ENCODE assay signal across 10 cellular contexts in the genomic region with DNA sequence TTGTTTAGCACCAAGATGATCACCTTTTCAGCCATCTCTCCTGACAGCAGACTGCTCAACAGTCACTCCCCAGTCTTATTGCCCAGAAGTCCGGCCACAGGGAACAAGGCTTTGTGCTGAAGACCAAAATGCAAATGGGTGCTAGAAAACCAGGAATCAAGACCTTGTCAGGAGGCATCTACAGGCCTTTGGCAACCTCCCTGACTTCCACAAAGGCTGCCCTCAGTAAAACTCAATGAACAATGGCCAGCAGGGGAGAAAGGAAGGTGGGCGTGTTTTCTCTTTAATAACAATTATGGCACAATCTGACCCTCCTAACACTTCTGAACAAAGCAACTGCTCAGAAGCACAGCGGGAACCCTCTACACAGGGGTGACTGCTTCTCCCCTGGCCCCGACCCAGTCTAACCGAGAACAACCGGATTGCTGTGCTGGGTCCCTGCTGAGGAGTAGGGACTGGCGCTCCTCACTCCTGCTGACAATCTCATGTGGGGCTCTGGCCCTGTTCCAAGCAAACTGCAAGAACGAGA. TPM values are rescaled to one million over a fixed set of nuclear protein-coding genes. Genes with fewer than 3 reads are reported as not detected.
DNase-seq lines count a peak whose midpoint lies in the region; ATAC-seq and TF ChIP-seq lines count a peak whose summit lies in the region.
"Had no signal": no experiment of that assay in that cellular context is flagged by ENCODE, and none has a peak within 500 bp of the region (broad histone marks: within the 10 kb centered on the region; RNA-seq: fewer than 3 reads in every experiment).

No MANE protein-coding gene starts in this region.

- TF ChIP-seq EP300 in stomach (IDR thresholded peaks at IDR 0.05) = no peak

- H3K4me1 Mint-ChIP-seq in activated T-helper 2 cell treated with anti-CD3 and anti-CD28 coated beads, Interferon-gamma antibody, Interleukin-2, Interleukin-4, amounts not matched to agents 10 μg/mL and 5 μg/mL and 100 μg/mL, durations not matched to agents 14 hours and 24 hours and 36 hours (ENCODE audit: low read depth) = peaks cover 3% of the 10 kb centered on the region

- H3K9me3 Mint-ChIP-seq in activated T-helper 2 cell treated with anti-CD3 and anti-CD28 coated beads, Interferon-gamma antibody, Interleukin-2, Interleukin-4, amounts not matched to agents 10 μg/mL and 5 μg/mL and 100 μg/mL, durations not matched to agents 14 hours and 24 hours and 36 hours = no peaks in the 10 kb centered on the region

- H3K4me1 ChIP-seq in right cardiac atrium (ENCODE audit: control insufficient read depth, insufficient read depth, low read length) (peaks cover 25% of the 10 kb centered on the region), stomach (peaks cover 0 to 60% (median 35%) of the 10 kb centered on the region in 4 donors), SJCRH30 (peaks cover 12% of the 10 kb centered on the region)
- H3K4me1 ChIP-seq: pancreas had no signal

- 37% methylated on average over 8 of the region's 8 CpGs for WGBS in right cardiac atrium
- 55 to 74% (median 67%) methylated on average over 6 to 8 of the region's 8 CpGs for WGBS in stomach, 5 donors

- H3K36me3 ChIP-seq in stomach (peaks cover 13 to 54% (median 47%) of the 10 kb centered on the region in 4 donors), SJCRH30 (peaks cover 44% of the 10 kb centered on the region)

- no peak for TF ChIP-seq CTCF in stomach (IDR thresholded peaks at IDR 0.05)

- TF ChIP-seq POLR2A in stomach (IDR thresholded peaks at IDR 0.05) = no peak

- peak; percentile 7 for DNase-seq in NCI-H128 (lab: John Stamatoyannopoulos, UW; ENCODE audit: unreplicated experiment)
- DNase-seq in activated T-helper 2 cell treated with anti-CD3 and anti-CD28 coated beads, Interferon-gamma antibody, Interleukin-2, Interleukin-4, amounts not matched to agents 10 μg/mL and 5 μg/mL and 100 μg/mL, durations not matched to agents 14 hours and 24 hours and 36 hours (ENCODE audit: low spot score) = peak; percentile 8
- DNase-seq in right cardiac atrium = peak in 2 of 3 donors; percentile 64 to 81
- peak; percentile 24 for DNase-seq in stomach
- no peak for DNase-seq in HT-29 (ENCODE audit: low spot score)
- DNase-seq in SJCRH30 = no peak
- no peak for DNase-seq in AML-193 (lab: John Stamatoyannopoulos, UW)

- H3K27ac ChIP-seq in right cardiac atrium (ENCODE audit: low read length) (peak overlapping the region; percentile 79), stomach (peak overlapping the region in 4 of 5 donors; percentile 15 to 69 (median 52)), SJCRH30 (no peak overlapping the region)
- H3K27ac ChIP-seq: pancreas had no signal

- H3K27ac Mint-ChIP-seq in activated T-helper 2 cell treated with anti-CD3 and anti-CD28 coated beads, Interferon-gamma antibody, Interleukin-2, Interleukin-4, amounts not matched to agents 10 μg/mL and 5 μg/mL and 100 μg/mL, durations not matched to agents 14 hours and 24 hours and 36 hours = no peak overlapping the region

- no peak overlapping the region for H3K4me3 ChIP-seq in right cardiac atrium (ENCODE audit: low read length)
- no peak overlapping the region for H3K4me3 ChIP-seq in stomach
- H3K4me3 ChIP-seq in SJCRH30 = no peak overlapping the region
- H3K4me3 ChIP-seq: pancreas, SK-N-MC had no signal

- peaks cover 30% of the 10 kb centered on the region for H3K36me3 Mint-ChIP-seq in activated T-helper 2 cell treated with anti-CD3 and anti-CD28 coated beads, Interferon-gamma antibody, Interleukin-2, Interleukin-4, amounts not matched to agents 10 μg/mL and 5 μg/mL and 100 μg/mL, durations not matched to agents 14 hours and 24 hours and 36 hours (ENCODE audit: low read depth)

- no peaks in the 10 kb centered on the region for H3K27me3 ChIP-seq in right cardiac atrium (ENCODE audit: control insufficient read depth, insufficient read depth)
- no peaks in the 10 kb centered on the region for H3K27me3 ChIP-seq in stomach
- H3K27me3 ChIP-seq in SJCRH30 = no peaks in the 10 kb centered on the region
- H3K27me3 ChIP-seq: pancreas had no signal

- H3K9me3 ChIP-seq in right cardiac atrium (ENCODE audit: control insufficient read depth, low read length) = no peaks in the 10 kb centered on the region
- no peaks in the 10 kb centered on the region for H3K9me3 ChIP-seq in stomach
- H3K9me3 ChIP-seq in SJCRH30 (replicated peaks) = no peaks in the 10 kb centered on the region
- H3K9me3 ChIP-seq: pancreas had no signal

- intact Hi-C loops in activated T-helper 2 cell treated with anti-CD3 and anti-CD28 coated beads, Interferon-gamma antibody, Interleukin-2, Interleukin-4, amounts not matched to agents 10 μg/mL and 5 μg/mL and 100 μg/mL, durations not matched to agents 14 hours and 24 hours and 36 hours (cut with micrococcal nuclease) = no loop called here
- intact Hi-C loops in right cardiac atrium (cut with DNase I) = loop anchor here in 2 of 4 donors (5.0 to 10.0 kb wide), 2 partner anchors 53 to 236 kb away; no protein-coding TSS in a partner anchor
- intact Hi-C loops in stomach (cut with DNase I; ENCODE audit: low total_unique reads) = loop anchor here (10.0 kb wide), 1 partner anchor 46 kb away; no protein-coding TSS in a partner anchor

- ATAC-seq in right cardiac atrium = peak; percentile 58 to 63
- ATAC-seq in HG03196 (IDR thresholded peaks at IDR 0.05; ENCODE audit: unreplicated experiment) = no peak
- ATAC-seq: pancreas had no signal

- no peak overlapping the region for H3K4me3 Mint-ChIP-seq in activated T-helper 2 cell treated with anti-CD3 and anti-CD28 coated beads, Interferon-gamma antibody, Interleukin-2, Interleukin-4, amounts not matched to agents 10 μg/mL and 5 μg/mL and 100 μg/mL, durations not matched to agents 14 hours and 24 hours and 36 hours (ENCODE audit: low read depth)

- no peaks in the 10 kb centered on the region for H3K27me3 Mint-ChIP-seq in activated T-helper 2 cell treated with anti-CD3 and anti-CD28 coated beads, Interferon-gamma antibody, Interleukin-2, Interleukin-4, amounts not matched to agents 10 μg/mL and 5 μg/mL and 100 μg/mL, durations not matched to agents 14 hours and 24 hours and 36 hours (ENCODE audit: low read depth)

RNA-seq across cellular contexts. Expression of gene PLCG1, which starts 41.6 kb away (rescaled TPM):
- 174 and 187 TPM in 2 replicates for total RNA-seq in activated T-helper 2 cell treated with anti-CD3 and anti-CD28 coated beads, Interferon-gamma antibody, Interleukin-2, Interleukin-4, amounts not matched to agents 10 μg/mL and 5 μg/mL and 100 μg/mL, durations not matched to agents 14 hours and 24 hours and 36 hours
- 10 to 100 TPM; 50.1 to 62.2 (median 58.3) TPM for total RNA-seq in right cardiac atrium
- 45.6 TPM for polyA plus RNA-seq in right cardiac atrium
- total RNA-seq in stomach = 100 to 1,000 TPM in 2 of 5 donors, 10 to 100 TPM in 3; 37.9 to 576 (median 86.1) TPM
- polyA plus RNA-seq in stomach = 10 to 100 TPM; 16.3 to 32.9 (median 17.5) TPM
- 22.3 and 63.2 TPM in 2 replicates for total RNA-seq in HT-29 (2014; rRNA removed; shearing (Covaris generic))
- 163 and 196 TPM in 2 replicates for total RNA-seq in SJCRH30 (2014; rRNA removed; shearing (Covaris generic))

Comparison
In these comparisons a context has a peak if more than half of its experiments do, and no peak if none do; other contexts are left out.
1. DNase-seq: peak in NCI-H128 (single experiment), activated T-helper 2 cell treated with anti-CD3 and anti-CD28 coated beads, Interferon-gamma antibody, Interleukin-2, Interleukin-4, amounts not matched to agents 10 μg/mL and 5 μg/mL and 100 μg/mL, durations not matched to agents 14 hours and 24 hours and 36 hours (single experiment), right cardiac atrium (2 of 3) and stomach (single experiment); none in HT-29 (single experiment), SJCRH30 (0 of 2) and AML-193 (0 of 2).